8 cellular contexts compared by ENCODE assay signal in genomic region chr2:97870396-97870843, GRCh38.
DNase-seq lines count a peak whose midpoint lies in the region; ATAC-seq and TF ChIP-seq lines count a peak whose summit lies in the region.

No MANE protein-coding gene starts in this region.

- intact Hi-C loops in uterus (cut with DNase I; ENCODE audit: low total_unique reads): no loop called here

- no peaks in the 10 kb centered on the region for H3K27me3 ChIP-seq in CD8-positive, alpha-beta memory T cell (ENCODE audit: insufficient read depth, low read length, poor library complexity, severe bottlenecking)
- H3K27me3 ChIP-seq in RWPE2 (ENCODE audit: insufficient read depth, poor library complexity, severe bottlenecking): no peaks in the 10 kb centered on the region
- no peaks in the 10 kb centered on the region for H3K27me3 ChIP-seq in uterus

- peak overlapping the region in 7 of 8 donors; percentile 1 to 64 (median 42) for H3K27ac Mint-ChIP-seq in CD8-positive, alpha-beta memory T cell
- H3K27ac Mint-ChIP-seq in central memory CD8-positive, alpha-beta T cell (ENCODE audit: low read depth): peak overlapping the region; percentile 63
- H3K27ac Mint-ChIP-seq in naive B cell: peak overlapping the region in 2 of 6 donors; percentile 16 to 34

- H3K4me3 Mint-ChIP-seq in CD8-positive, alpha-beta memory T cell: peak overlapping the region in 4 of 7 donors; percentile 5 to 33 (median 18)
- no peak overlapping the region for H3K4me3 Mint-ChIP-seq in central memory CD8-positive, alpha-beta T cell
- peak overlapping the region in 1 of 8 donors; percentile 40 for H3K4me3 Mint-ChIP-seq in naive B cell

- peaks cover 28% of the 10 kb centered on the region for H3K4me1 ChIP-seq in CD8-positive, alpha-beta memory T cell (ENCODE audit: insufficient read depth, low read length)
- H3K4me1 ChIP-seq in RWPE2 (ENCODE audit: insufficient read depth, poor library complexity, severe bottlenecking) (peaks cover 34% of the 10 kb centered on the region), uterus (no peaks in the 10 kb centered on the region)

- H3K9me3 Mint-ChIP-seq in CD8-positive, alpha-beta memory T cell: no peaks in the 10 kb centered on the region
- no peaks in the 10 kb centered on the region for H3K9me3 Mint-ChIP-seq in central memory CD8-positive, alpha-beta T cell
- H3K9me3 Mint-ChIP-seq in naive B cell: peaks cover 0 to 2% (median 0%) of the 10 kb centered on the region in 7 donors

- POLR2A ChIA-PET in CD8-positive, alpha-beta memory T cell (lab: Charles Lee): no interaction called here

- no peaks in the 10 kb centered on the region for H3K27me3 Mint-ChIP-seq in CD8-positive, alpha-beta memory T cell
- no peaks in the 10 kb centered on the region for H3K27me3 Mint-ChIP-seq in central memory CD8-positive, alpha-beta T cell
- no peaks in the 10 kb centered on the region for H3K27me3 Mint-ChIP-seq in naive B cell

- ATAC-seq in GM19372 (IDR thresholded peaks at IDR 0.05; ENCODE audit: low read depth, unreplicated experiment) (peak; percentile 99), HG03432 (IDR thresholded peaks at IDR 0.05; ENCODE audit: unreplicated experiment) (peak; percentile 99), RWPE2 (ENCODE audit: low read depth) (peak; percentile 37), naive B cell (ENCODE audit: low read depth in 2 of 2) (peak; percentile 70 to 72)
- ATAC-seq in central memory CD8-positive, alpha-beta T cell (replicated peaks; ENCODE audit: extremely low read depth, poor library complexity, severe bottlenecking): peak; percentile 96

- no peak for TF ChIP-seq POLR2A in uterus (IDR thresholded peaks at IDR 0.05)

- peaks cover 43 to 64% (median 52%) of the 10 kb centered on the region in 3 donors for H3K4me1 Mint-ChIP-seq in CD8-positive, alpha-beta memory T cell
- peaks cover 49% of the 10 kb centered on the region for H3K4me1 Mint-ChIP-seq in central memory CD8-positive, alpha-beta T cell
- H3K4me1 Mint-ChIP-seq in naive B cell: peaks cover 45 to 65% (median 58%) of the 10 kb centered on the region in 3 donors

- H3K36me3 Mint-ChIP-seq in CD8-positive, alpha-beta memory T cell: peaks cover 2 to 6% (median 5%) of the 10 kb centered on the region in 3 donors
- no peaks in the 10 kb centered on the region for H3K36me3 Mint-ChIP-seq in central memory CD8-positive, alpha-beta T cell (ENCODE audit: insufficient read depth)
- H3K36me3 Mint-ChIP-seq in naive B cell: peaks cover under 1 to 17% of the 10 kb centered on the region in 2 donors

- H3K4me3 ChIP-seq in CD8-positive, alpha-beta memory T cell (ENCODE audit: low read length): no peak overlapping the region
- H3K4me3 ChIP-seq in RWPE2 (ENCODE audit: severe bottlenecking): no peak overlapping the region
- H3K4me3 ChIP-seq in uterus: no peak overlapping the region

- peak; percentile 19 for TF ChIP-seq CTCF in RWPE2 (IDR thresholded peaks at IDR 0.05; ENCODE audit: poor library complexity, severe bottlenecking)
- TF ChIP-seq CTCF in uterus (IDR thresholded peaks at IDR 0.05): no peak

- no peaks in the 10 kb centered on the region for H3K9me3 ChIP-seq in CD8-positive, alpha-beta memory T cell (ENCODE audit: low read length)
- H3K9me3 ChIP-seq in RWPE2 (ENCODE audit: severe bottlenecking) (no peaks in the 10 kb centered on the region), uterus (no peaks in the 10 kb centered on the region)

- peak in 2 of 5 donors; percentile 37 to 57 for DNase-seq in CD8-positive, alpha-beta memory T cell
- DNase-seq in RWPE2 (ENCODE audit: low spot score) (no peak), naive B cell (peak; percentile 7), putamen (ENCODE audit: low spot score) (no peak), uterus (no peak)
- peak in 1 of 2 donors; percentile 17 for DNase-seq in central memory CD8-positive, alpha-beta T cell (ENCODE audit: low spot score in 2 of 2)

- CTCF ChIA-PET in CD8-positive, alpha-beta memory T cell (lab: Charles Lee): no interaction called here

- no peaks in the 10 kb centered on the region for H3K36me3 ChIP-seq in CD8-positive, alpha-beta memory T cell (ENCODE audit: insufficient read depth, low read length)
- no peaks in the 10 kb centered on the region for H3K36me3 ChIP-seq in RWPE2 (ENCODE audit: low read depth)
- H3K36me3 ChIP-seq in uterus: no peaks in the 10 kb centered on the region

- no peak overlapping the region for H3K27ac ChIP-seq in CD8-positive, alpha-beta memory T cell (ENCODE audit: low read depth, low read length)
- H3K27ac ChIP-seq in RWPE2 (ENCODE audit: poor library complexity, severe bottlenecking) (peak overlapping the region; percentile 87), uterus (no peak overlapping the region)

Comparison
In these comparisons a context has a peak if more than half of its experiments do, and no peak if none do; other contexts are left out.
1. ATAC-seq: peak in every context shown above with its lines; median percentile 99 in GM19372; 99 in HG03432; 96 in central memory CD8-positive, alpha-beta T cell; 71 in naive B cell; 37 in RWPE2.